In the genomic region with DNA sequence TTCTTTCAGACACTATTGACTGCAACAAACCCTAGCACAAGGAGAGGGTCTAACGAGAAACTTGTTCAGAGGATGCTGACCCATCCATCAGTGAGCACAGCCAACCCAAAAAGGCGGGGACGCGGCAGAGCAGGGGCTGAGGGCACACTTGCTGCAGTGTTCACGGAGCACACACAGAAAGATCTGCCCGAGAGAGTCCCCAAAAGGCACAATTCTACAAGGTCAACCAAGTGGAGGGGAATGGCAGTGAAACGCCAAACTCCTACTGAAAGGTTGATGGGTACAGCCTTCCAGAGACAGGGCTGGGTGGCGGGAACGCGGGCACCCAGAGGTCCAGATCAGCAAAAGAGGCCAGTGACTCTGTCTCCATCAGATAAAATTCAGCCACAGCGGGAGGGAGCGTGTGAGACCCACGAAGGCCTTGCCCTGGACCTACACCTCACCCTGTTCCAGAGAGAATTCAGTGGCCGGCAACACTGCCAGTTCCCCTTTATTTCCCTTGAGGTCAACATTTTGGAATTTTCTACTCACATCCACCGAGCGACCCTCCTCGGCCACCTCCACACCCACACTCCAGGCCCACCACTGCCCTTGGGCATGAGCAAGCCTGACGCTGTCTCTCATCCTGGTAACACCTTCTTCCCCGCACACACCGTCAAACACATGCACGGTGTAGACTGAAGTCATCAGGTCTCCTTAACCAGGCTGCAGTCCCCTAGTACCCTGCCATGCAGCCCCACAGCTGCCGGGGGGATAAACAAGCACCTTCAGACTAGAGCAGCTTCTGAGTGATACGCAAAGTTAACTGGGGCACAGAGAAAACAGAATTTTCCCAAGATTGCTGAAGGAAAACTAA, we compare ENCODE assay signal across 2 cellular contexts.
TF ChIP-seq lines count a peak whose summit lies in the region.

No MANE protein-coding gene starts in this region.

TF ChIP-seq in SK-N-SH treated with all-trans-retinoic acid at 6 μM for 48 hours, 23 proteins besides CTCF, POLR2A, EP300 and RAD21:
- TF ChIP-seq ZFP30 (CRISPR knock-in tag; IDR thresholded peaks at IDR 0.05) (no peak), ESRRG (CRISPR knock-in tag; IDR thresholded peaks at IDR 0.05) (no peak), GLIS3 (CRISPR knock-in tag; IDR thresholded peaks at IDR 0.05) (no peak), ZNF70 (CRISPR knock-in tag; IDR thresholded peaks at IDR 0.05) (peak; percentile 56), BACH2 (CRISPR knock-in tag; IDR thresholded peaks at IDR 0.05; ENCODE audit: borderline replicate concordance) (no peak)

TF ChIP-seq in H1, 55 proteins besides CTCF, POLR2A, EP300 and RAD21:
- TF ChIP-seq CEBPB (IDR thresholded peaks at IDR 0.05; ENCODE audit: low read depth, low read length): no peak
- TF ChIP-seq, protein P1, sequence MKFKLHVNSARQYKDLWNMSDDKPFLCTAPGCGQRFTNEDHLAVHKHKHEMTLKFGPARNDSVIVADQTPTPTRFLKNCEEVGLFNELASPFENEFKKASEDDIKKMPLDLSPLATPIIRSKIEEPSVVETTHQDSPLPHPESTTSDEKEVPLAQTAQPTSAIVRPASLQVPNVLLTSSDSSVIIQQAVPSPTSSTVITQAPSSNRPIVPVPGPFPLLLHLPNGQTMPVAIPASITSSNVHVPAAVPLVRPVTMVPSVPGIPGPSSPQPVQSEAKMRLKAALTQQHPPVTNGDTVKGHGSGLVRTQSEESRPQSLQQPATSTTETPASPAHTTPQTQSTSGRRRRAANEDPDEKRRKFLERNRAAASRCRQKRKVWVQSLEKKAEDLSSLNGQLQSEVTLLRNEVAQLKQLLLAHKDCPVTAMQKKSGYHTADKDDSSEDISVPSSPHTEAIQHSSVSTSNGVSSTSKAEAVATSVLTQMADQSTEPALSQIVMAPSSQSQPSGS (IDR thresholded peaks at IDR 0.05; ENCODE audit: low read length): no peak
